Comparison of ENCODE assay signal across 9 cellular contexts in the genomic region with DNA sequence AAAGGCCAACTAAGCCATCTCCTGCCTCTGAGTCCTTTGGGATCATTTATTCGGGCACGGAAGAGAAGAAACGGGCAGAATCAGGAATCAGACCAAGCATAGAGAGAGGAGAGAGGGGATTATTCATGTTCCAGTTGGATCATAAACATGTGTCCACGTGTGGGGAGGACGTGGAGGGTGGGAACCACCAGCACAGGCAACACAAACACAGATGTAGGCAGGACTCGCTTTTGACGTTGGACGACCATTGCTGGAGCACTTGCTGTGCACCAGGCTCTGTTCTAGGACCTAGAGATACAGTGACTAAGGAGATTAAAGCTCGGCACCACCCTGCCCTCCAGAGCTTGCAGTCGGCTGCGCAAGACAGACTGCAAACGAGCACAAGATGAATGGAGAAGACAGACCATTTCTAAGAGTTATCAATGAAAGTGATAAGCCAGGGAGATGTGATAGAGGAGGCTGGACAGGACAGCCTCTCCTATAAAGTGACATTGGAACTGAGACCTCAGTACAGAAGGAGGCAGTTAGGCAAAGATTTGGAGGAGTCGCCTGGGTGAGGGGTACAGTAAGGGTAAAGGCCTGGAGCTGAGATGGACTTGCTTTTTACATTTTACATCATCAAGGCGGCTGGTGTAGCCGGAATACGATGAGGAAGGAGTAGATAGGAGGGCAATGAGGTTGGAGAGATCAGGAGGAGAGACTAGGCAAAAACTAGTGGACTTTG. TPM values are rescaled to one million over a fixed set of nuclear protein-coding genes. Genes with fewer than 3 reads are reported as not detected.
DNase-seq lines count a peak whose midpoint lies in the region; ATAC-seq and TF ChIP-seq lines count a peak whose summit lies in the region.
"Had no signal": no experiment of that assay in that cellular context is flagged by ENCODE, and none has a peak within 500 bp of the region (broad histone marks: within the 10 kb centered on the region; RNA-seq: fewer than 3 reads in every experiment).

No MANE protein-coding gene starts in this region.

- no peak for DNase-seq in RWPE2 (ENCODE audit: low spot score)
- no peak for DNase-seq in foreskin keratinocyte
- no peak for DNase-seq in NCI-H524 (lab: John Stamatoyannopoulos, UW)
- DNase-seq in NCI-H1092 treated with DMSO at 0.1 percent for 48 hours (lab: John Stamatoyannopoulos, UW): no peak
- no peak for DNase-seq in hippocampal formation (lab: John Stamatoyannopoulos, UW)
- DNase-seq in NCI-H345 treated with DMSO at 0.1 percent for 48 hours (lab: John Stamatoyannopoulos, UW; ENCODE audit: unreplicated experiment): no peak

- peak overlapping the region; percentile 62 for H3K9ac ChIP-seq in rectal smooth muscle tissue (ENCODE audit: low read length)

- H3K36me3 ChIP-seq in RWPE2 (ENCODE audit: low read depth) (peaks cover 44% of the 10 kb centered on the region), rectal smooth muscle tissue (ENCODE audit: control insufficient read depth, insufficient read depth, low read length) (no peaks in the 10 kb centered on the region)

- H3K9me3 ChIP-seq in RWPE2 (ENCODE audit: severe bottlenecking): no peaks in the 10 kb centered on the region

- peak overlapping the region; percentile 97 for H3K27ac ChIP-seq in RWPE2 (ENCODE audit: poor library complexity, severe bottlenecking)
- H3K27ac ChIP-seq in foreskin keratinocyte: peak overlapping the region; percentile 82
- no peak overlapping the region for H3K27ac ChIP-seq in rectal smooth muscle tissue (ENCODE audit: low read depth, low read length)

- H3K4me3 ChIP-seq in RWPE2 (ENCODE audit: severe bottlenecking) (peak overlapping the region; percentile 61), rectal smooth muscle tissue (ENCODE audit: low read length) (peak overlapping the region; percentile 63)

- ATAC-seq in GM21717 (IDR thresholded peaks at IDR 0.05; ENCODE audit: unreplicated experiment): peak; percentile 3
- peak; percentile 15; the same call in 2 of the 3 replicates for ATAC-seq in RWPE2 (ENCODE audit: low read depth)
- peak; percentile 20 for ATAC-seq in foreskin keratinocyte

- H3K27me3 ChIP-seq in RWPE2 (ENCODE audit: insufficient read depth, poor library complexity, severe bottlenecking) (no peaks in the 10 kb centered on the region), foreskin keratinocyte (no peaks in the 10 kb centered on the region), rectal smooth muscle tissue (ENCODE audit: control insufficient read depth, insufficient read depth, low read length) (peaks cover 6% of the 10 kb centered on the region)

- H3K4me1 ChIP-seq in RWPE2 (ENCODE audit: insufficient read depth, poor library complexity, severe bottlenecking) (peaks cover 7% of the 10 kb centered on the region), foreskin keratinocyte (peaks cover 4% of the 10 kb centered on the region), rectal smooth muscle tissue (ENCODE audit: control insufficient read depth, insufficient read depth, low read length) (peaks cover 3% of the 10 kb centered on the region)

- TF ChIP-seq CTCF in RWPE2 (IDR thresholded peaks at IDR 0.05; ENCODE audit: poor library complexity, severe bottlenecking): no peak
- TF ChIP-seq CTCF in foreskin keratinocyte (conservative IDR thresholded peaks at IDR 0.05): peak; percentile 22

RNA-seq across cellular contexts. Expression of gene SH2D3A, which starts 0.7 kb away (rescaled TPM):
- total RNA-seq in foreskin keratinocyte: 49.3 and 57.8 TPM in 2 replicates
- polyA plus RNA-seq in foreskin keratinocyte: 54.1 and 56.0 TPM in 2 replicates
- total RNA-seq: M059J had no signal

RNA-seq across cellular contexts. Expression of gene VAV1, which starts 6.0 kb away (rescaled TPM):
- 0.14 and 0.34 TPM in 2 replicates for total RNA-seq in foreskin keratinocyte
- polyA plus RNA-seq in foreskin keratinocyte: 0.09 and 0.15 TPM in 2 replicates
- total RNA-seq: M059J had no signal

RNA-seq across cellular contexts. Expression of gene TRIP10, which starts 27.0 kb away (rescaled TPM):
- 53.9 and 69.8 TPM in 2 replicates for total RNA-seq in foreskin keratinocyte
- 69.1 and 80.5 TPM in 2 replicates for polyA plus RNA-seq in foreskin keratinocyte

RNA-seq across cellular contexts. Expression of gene GPR108, which starts 29.1 kb away (rescaled TPM):
- total RNA-seq in foreskin keratinocyte: 52.3 and 61.7 TPM in 2 replicates
- 59.8 and 74.0 TPM in 2 replicates for polyA plus RNA-seq in foreskin keratinocyte

RNA-seq across cellular contexts. Expression of gene C3, which starts 46.1 kb away (rescaled TPM):
- total RNA-seq in foreskin keratinocyte: 3.4 and 4.8 TPM in 2 replicates
- polyA plus RNA-seq in foreskin keratinocyte: 4.6 and 5.2 TPM in 2 replicates
